In the genomic region with DNA sequence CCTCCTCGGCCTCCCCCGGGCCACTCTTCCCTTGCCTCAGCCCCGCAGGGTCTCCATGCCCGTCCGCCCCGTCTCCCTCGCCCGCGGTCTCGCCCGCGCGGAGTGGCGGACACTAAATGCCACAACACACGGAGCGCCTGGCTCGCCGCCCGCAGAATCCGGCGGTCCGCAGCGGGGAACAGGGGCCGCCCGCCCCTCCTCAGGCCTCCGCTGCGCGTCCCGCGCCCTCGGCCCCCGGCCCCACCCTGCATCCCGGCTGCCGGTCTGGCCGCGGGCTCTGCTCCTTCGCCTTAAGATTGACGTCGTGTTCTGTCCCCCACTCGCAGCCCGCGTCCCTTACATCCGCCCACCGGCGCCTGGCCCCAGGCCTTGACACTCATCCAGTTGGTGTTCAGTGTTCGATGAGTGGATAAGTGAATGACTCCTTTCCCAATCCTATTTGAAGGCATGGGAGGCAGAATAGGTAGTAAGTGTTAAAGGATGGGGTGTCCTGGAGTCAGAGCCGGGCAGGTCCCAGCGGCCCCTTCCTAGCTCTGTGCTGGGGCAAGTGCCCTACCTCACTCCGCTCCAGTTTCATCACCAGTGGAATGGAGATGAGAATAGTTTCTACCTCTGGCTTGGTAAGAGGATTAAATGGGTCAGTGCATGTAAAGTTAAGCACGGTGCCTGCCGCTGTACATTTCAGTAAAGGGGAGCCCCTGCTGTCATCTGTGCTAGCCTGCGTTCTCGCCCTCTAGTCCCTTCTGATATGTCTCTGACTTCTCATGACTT, we compare ENCODE assay signal across 8 cellular contexts.
DNase-seq lines count a peak whose midpoint lies in the region; ATAC-seq, FAIRE-seq and TF ChIP-seq lines count a peak whose summit lies in the region.

No MANE protein-coding gene starts in this region.

- no peaks in the 10 kb centered on the region for H4K20me1 ChIP-seq in DND-41 (ENCODE audit: insufficient read depth, low read length)

- H3K79me2 ChIP-seq in DND-41 (ENCODE audit: insufficient read depth, low read length), result peaks cover 17% of the 10 kb centered on the region

- peaks cover under 1% of the 10 kb centered on the region; the same call in 1 of the 2 replicates for H3K36me3 ChIP-seq in DND-41 (ENCODE audit: insufficient read depth, low read length)
- H3K36me3 ChIP-seq in mucosa of stomach (ENCODE audit: control insufficient read depth, insufficient read depth, low read length), result no peaks in the 10 kb centered on the region

- peak overlapping the region; percentile 70 to 93 for H3K4me3 ChIP-seq in DND-41 (ENCODE audit: low read depth in 1 of 2, low read length in 2 of 2)
- peak overlapping the region; percentile 68 for H3K4me3 ChIP-seq in mucosa of stomach (ENCODE audit: low read length)

- peak overlapping the region; percentile 75 for H3K9ac ChIP-seq in DND-41 (ENCODE audit: low read depth, low read length)
- H3K9ac ChIP-seq in mucosa of stomach (ENCODE audit: low read length), result peak overlapping the region; percentile 91

- H3K27me3 ChIP-seq in DND-41 (ENCODE audit: insufficient read depth, low read length, poor library complexity) (no peaks in the 10 kb centered on the region), mucosa of stomach (ENCODE audit: control insufficient read depth, insufficient read depth, low read length) (no peaks in the 10 kb centered on the region)

- H2AFZ ChIP-seq in DND-41 (ENCODE audit: low read depth, low read length), result peak overlapping the region; percentile 91

- H3K27ac ChIP-seq in DND-41 (ENCODE audit: low read length) (peak overlapping the region; percentile 36; the same call in 1 of the 2 replicates), epithelial cell of prostate (peak overlapping the region; percentile 92)

- peak; percentile 35 for ATAC-seq in DND-41 (ENCODE audit: insufficient read depth, low read depth)
- peak; percentile 17 for ATAC-seq in GM21381 (IDR thresholded peaks at IDR 0.05; ENCODE audit: unreplicated experiment)
- no peak for ATAC-seq in HG02970 (IDR thresholded peaks at IDR 0.05; ENCODE audit: low FRiP score, unreplicated experiment)

- peak overlapping the region; percentile 93 for H3K4me2 ChIP-seq in DND-41 (ENCODE audit: insufficient read depth, low read length)

- no peak for FAIRE-seq in HTR-8/SVneo (lab: Jason Lieb, UNC)

- DNase-seq in DND-41 (no peak), HTR-8/SVneo (ENCODE audit: insufficient read length, low spot score) (peak; percentile 53), epithelial cell of prostate (ENCODE audit: low read depth, low spot score) (no peak), superior temporal gyrus (ENCODE audit: extremely low spot score) (peak; percentile 73)
- peak; percentile 53 for DNase-seq in activated CD4-positive, alpha-beta T cell treated with anti-CD3 and anti-CD28 coated beads for 48 hours

- TF ChIP-seq CTCF in DND-41 (IDR thresholded peaks at IDR 0.05; ENCODE audit: borderline replicate concordance, extremely low read depth, low read length, poor library complexity, severe bottlenecking), result no peak

- peaks cover 33% of the 10 kb centered on the region for H3K4me1 ChIP-seq in DND-41 (ENCODE audit: insufficient read depth, low read length)
- peaks cover 15% of the 10 kb centered on the region for H3K4me1 ChIP-seq in mucosa of stomach (ENCODE audit: control insufficient read depth, insufficient read depth, low read length)

- H3K9me3 ChIP-seq in DND-41 (ENCODE audit: insufficient read depth, low read length, severe bottlenecking) (no peaks in the 10 kb centered on the region), mucosa of stomach (ENCODE audit: control insufficient read depth, low read length) (no peaks in the 10 kb centered on the region)

Comparison
In these comparisons a context has a peak if more than half of its experiments do, and no peak if none do; other contexts are left out.
1. DNase-seq: peak in HTR-8/SVneo (single experiment), activated CD4-positive, alpha-beta T cell treated with anti-CD3 and anti-CD28 coated beads for 48 hours (single experiment) and superior temporal gyrus (single experiment); none in DND-41 (single experiment) and epithelial cell of prostate (single experiment).